1 cellular context compared by ENCODE assay signal in the genomic region with DNA sequence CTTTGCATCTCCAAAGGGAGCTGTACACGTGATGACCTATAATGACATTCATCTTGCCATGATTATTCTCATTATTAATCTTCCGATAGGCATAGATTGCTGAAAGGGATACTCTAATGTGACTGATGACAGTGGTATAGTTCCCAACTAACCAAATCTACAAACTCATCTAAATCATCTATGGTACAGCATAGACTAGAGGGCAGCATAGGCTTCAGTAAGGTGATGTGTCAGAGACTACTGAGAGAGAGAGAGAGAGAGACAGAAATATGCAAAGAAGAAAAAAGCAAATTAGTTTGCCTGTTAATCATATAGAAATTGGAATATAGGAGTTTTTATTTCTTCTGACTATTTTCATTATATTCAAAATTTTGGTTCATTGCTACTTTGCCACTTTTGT.
TF ChIP-seq lines count a peak whose summit lies in the region.

No MANE protein-coding gene starts in this region.

TF ChIP-seq in Ishikawa, 13 proteins besides CTCF, POLR2A, EP300 and RAD21 (continued from another document):
- no peak for TF ChIP-seq MAX (IDR thresholded peaks at IDR 0.05)
